Comparison of ENCODE assay signal across 31 cellular contexts in genomic region chr2:222284466-222284865, GRCh38. TPM values are rescaled to one million over a fixed set of nuclear protein-coding genes. Genes with fewer than 3 reads are reported as not detected.
"Had no signal": no experiment of that assay in that cellular context is flagged by ENCODE, and none has a peak within 500 bp of the region (broad histone marks: within the 10 kb centered on the region; RNA-seq: fewer than 3 reads in every experiment).

No MANE protein-coding gene starts in this region.

- H3K36me3 Mint-ChIP-seq: naive thymus-derived CD8-positive, alpha-beta T cell had no signal

- H3K27ac Mint-ChIP-seq: naive thymus-derived CD8-positive, alpha-beta T cell; progenitor cell of endocrine pancreas; stimulated activated naive CD8-positive, alpha-beta T cell treated with anti-CD3 and anti-CD28 coated beads, Interleukin-15, amount 100 ng/mL, for 72 hours had no signal

- H3K4me3 ChIP-seq: dorsolateral prefrontal cortex, gastrocnemius medialis, lower lobe of right lung, right atrium auricular region, smooth muscle cell, suprapubic skin, transverse colon, upper lobe of right lung, vagina had no signal

- H3K79me2 ChIP-seq: parathyroid adenoma had no signal

- H3K9ac ChIP-seq: parathyroid adenoma had no signal

- FAIRE-seq: keratinocyte had no signal

- H3K36me3 ChIP-seq: gastrocnemius medialis, lower lobe of right lung, neutrophil, right atrium auricular region, suprapubic skin, transverse colon, upper lobe of right lung, vagina had no signal

- ATAC-seq: esophagus mucosa; left ventricle myocardium superior; lower lobe of right lung; naive thymus-derived CD8-positive, alpha-beta T cell; sciatic nerve; stimulated activated naive CD8-positive, alpha-beta T cell treated with anti-CD3 and anti-CD28 coated beads, Interleukin-15, amount 100 ng/mL, for 72 hours; upper lobe of right lung had no signal

- H3K4me3 Mint-ChIP-seq: naive thymus-derived CD8-positive, alpha-beta T cell; stimulated activated naive CD8-positive, alpha-beta T cell treated with anti-CD3 and anti-CD28 coated beads, Interleukin-15, amount 100 ng/mL, for 72 hours had no signal

- H3K9me3 ChIP-seq: gastrocnemius medialis, lower lobe of right lung, neutrophil, right atrium auricular region, suprapubic skin, transverse colon, upper lobe of right lung, vagina had no signal

- H3K4me1 ChIP-seq: lower lobe of right lung, parathyroid adenoma, right atrium auricular region, suprapubic skin, transverse colon, upper lobe of right lung, vagina had no signal

- H3K4me1 Mint-ChIP-seq: naive thymus-derived CD8-positive, alpha-beta T cell; stimulated activated naive CD8-positive, alpha-beta T cell treated with anti-CD3 and anti-CD28 coated beads, Interleukin-15, amount 100 ng/mL, for 72 hours had no signal

- H3K4me2 ChIP-seq: smooth muscle cell had no signal

- DNase-seq: dorsolateral prefrontal cortex; effector CD4-positive, alpha-beta T cell; foreskin fibroblast; gastrocnemius medialis; head of caudate nucleus; left ventricle myocardium superior; lower lobe of right lung; naive thymus-derived CD8-positive, alpha-beta T cell; stimulated activated CD4-positive, alpha-beta T cell treated with anti-CD3 and anti-CD28 coated beads, Interleukin-12 subunit alpha, Interleukin-12 subunit beta, amount 100 ng/mL, for 4 hours; stimulated activated CD4-positive, alpha-beta T cell treated with anti-CD3 and anti-CD28 coated beads, Interleukin-1b, Interleukin-23, amount 100 ng/mL, for 48 hours; stimulated activated CD4-positive, alpha-beta T cell treated with anti-CD3 and anti-CD28 coated beads, Interleukin-4, amount 100 ng/mL, for 1 hour; stimulated activated CD8-positive, alpha-beta memory T cell treated with anti-CD3 and anti-CD28 coated beads, Interleukin-4, amount 100 ng/mL, for 48 hours; stimulated activated naive CD4-positive, alpha-beta T cell; stimulated activated naive CD8-positive, alpha-beta T cell treated with anti-CD3 and anti-CD28 coated beads, Interleukin-15, amount 100 ng/mL, for 72 hours; transverse colon; upper lobe of right lung had no signal

- H2AFZ ChIP-seq: parathyroid adenoma had no signal

- H3K27ac ChIP-seq: dorsolateral prefrontal cortex, epithelial cell of prostate, lower lobe of right lung, neutrophil, parathyroid adenoma, right atrium auricular region, suprapubic skin, transverse colon, upper lobe of right lung, vagina had no signal

- H3K9me3 Mint-ChIP-seq: stimulated activated naive CD8-positive, alpha-beta T cell treated with anti-CD3 and anti-CD28 coated beads, Interleukin-15, amount 100 ng/mL, for 72 hours had no signal

RNA-seq across cellular contexts. Expression of gene PAX3, which starts 14.3 kb away (rescaled TPM):
- total RNA-seq: esophagus mucosa; glomerular endothelial cell; left ventricle myocardium superior; lower lobe of right lung; mesenteric fat pad; naive thymus-derived CD8-positive, alpha-beta T cell; osteoblast; progenitor cell of endocrine pancreas; sciatic nerve; transverse colon; upper lobe of right lung; vagina had no signal
- polyA plus RNA-seq: keratinocyte; naive thymus-derived CD8-positive, alpha-beta T cell; neural cell; smooth muscle cell had no signal
